In the genomic region with DNA sequence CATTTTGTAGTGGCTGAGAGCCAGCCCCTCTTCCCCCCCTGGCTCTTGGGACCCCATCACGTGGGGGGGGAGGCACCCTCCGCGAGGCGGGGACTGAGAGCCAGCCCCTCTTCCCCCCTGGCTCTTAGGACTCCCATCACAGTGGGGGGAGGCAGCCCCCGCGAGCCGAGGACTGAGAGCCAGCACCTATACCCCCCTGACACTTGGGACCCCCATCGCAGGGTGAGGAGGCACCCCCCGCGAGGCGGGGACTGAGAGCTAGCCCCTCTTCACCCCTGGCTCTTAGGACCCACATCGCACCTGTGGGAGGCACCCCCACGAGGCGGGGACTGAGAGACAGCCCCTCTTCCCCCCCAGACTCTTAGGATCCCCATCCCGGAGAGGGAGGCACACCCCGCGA, we compare ENCODE assay signal across 7 cellular contexts.
"Had no signal": no experiment of that assay in that cellular context is flagged by ENCODE, and none has a peak within 500 bp of the region (broad histone marks: within the 10 kb centered on the region; RNA-seq: fewer than 3 reads in every experiment).

No MANE protein-coding gene starts in this region.

- FAIRE-seq: H1, H54, HTR-8/SVneo had no signal

- DNase-seq: H9, HCEC 1CT, IMR-90 had no signal

- H3K27ac Mint-ChIP-seq: GM23338, H9 had no signal

- H3K4me1 Mint-ChIP-seq: GM23338, H9 had no signal

- H3K4me3 Mint-ChIP-seq: GM23338, H9 had no signal

- H3K4me3 ChIP-seq: GM23338 had no signal
